In genomic region chr4:93469560-93469959, GRCh38 we compare ENCODE assay signal across 18 cellular contexts.
A peak's percentile ranks its signal among the peaks of the same experiment; 100 is the strongest.
DNase-seq lines count a peak whose midpoint lies in the region; ATAC-seq, FAIRE-seq and TF ChIP-seq lines count a peak whose summit lies in the region.
"Had no signal": no experiment of that assay in that cellular context is flagged by ENCODE, and none has a peak within 500 bp of the region (broad histone marks: within the 10 kb centered on the region; RNA-seq: fewer than 3 reads in every experiment).

No MANE protein-coding gene starts in this region.

- H3K4me1 ChIP-seq in mesendoderm (ENCODE audit: control insufficient read depth, low read depth, low read length) (no peaks in the 10 kb centered on the region), vagina (no peaks in the 10 kb centered on the region)
- H3K4me1 ChIP-seq: BLaER1 had no signal

- H3K9ac ChIP-seq in mesendoderm (ENCODE audit: low read length), result no peak overlapping the region
- H3K9ac ChIP-seq: BLaER1, KMS-11 had no signal

- H2AK5ac ChIP-seq in mesendoderm (ENCODE audit: low read length), result no peak overlapping the region

- H3K56ac ChIP-seq in mesendoderm (ENCODE audit: low read length), result no peak overlapping the region

- H3K23ac ChIP-seq in mesendoderm (ENCODE audit: low read length), result no peak overlapping the region

- no peaks in the 10 kb centered on the region for H3K27me3 ChIP-seq in mesendoderm (ENCODE audit: insufficient read depth, low read length, poor library complexity)
- H3K27me3 ChIP-seq in vagina, result no peaks in the 10 kb centered on the region
- H3K27me3 ChIP-seq: BLaER1 had no signal

- no peak overlapping the region for H3K27ac ChIP-seq in mesendoderm (ENCODE audit: low read depth, low read length)
- no peak overlapping the region for H3K27ac ChIP-seq in vagina
- H3K27ac ChIP-seq: BLaER1, KMS-11 had no signal

- no CpG with 5 or more reads among the region's 3 CpGs for WGBS in mesendoderm (ENCODE audit: extremely low coverage, insufficient coverage, low lambda C conversion rate)

- no peak overlapping the region for H2BK120ac ChIP-seq in mesendoderm (ENCODE audit: low read depth, low read length)

- DNase-seq in CMK (ENCODE audit: low read depth) (peak; percentile 26), NCI-H146 treated with DMSO at 0.1 percent for 48 hours (lab: John Stamatoyannopoulos, UW; ENCODE audit: unreplicated experiment) (peak; percentile 43), NCI-H748 treated with DMSO at 0.1 percent for 48 hours (lab: John Stamatoyannopoulos, UW) (peak; percentile 13), mesendoderm (peak; percentile 35), D721Med (ENCODE audit: insufficient read length, low spot score) (no peak), vagina (ENCODE audit: extremely low spot score in 2 of 2) (no peak), Right ventricle myocardium superior (no peak)
- DNase-seq: AML-193; Calu3; CD8-positive, alpha-beta memory T cell; DND-41; GDM1; HCEC 1CT; HFFc6 had no signal

- TF ChIP-seq CTCF in D721Med (IDR thresholded peaks at IDR 0.05; ENCODE audit: insufficient read depth, missing control alignments) (no peak), vagina (IDR thresholded peaks at IDR 0.05) (no peak)

- no peak overlapping the region for H2BK5ac ChIP-seq in mesendoderm (ENCODE audit: low read length)

- H3K79me2 ChIP-seq in mesendoderm (ENCODE audit: control insufficient read depth, insufficient read depth, low read length), result no peaks in the 10 kb centered on the region

- H3K79me1 ChIP-seq in mesendoderm (ENCODE audit: low read length), result no peaks in the 10 kb centered on the region

- no peaks in the 10 kb centered on the region for H3K36me3 ChIP-seq in mesendoderm (ENCODE audit: control insufficient read depth, insufficient read depth, low read length)
- H3K36me3 ChIP-seq in vagina, result no peaks in the 10 kb centered on the region
- H3K36me3 ChIP-seq: BLaER1 had no signal

- no peak overlapping the region for H4K8ac ChIP-seq in mesendoderm (ENCODE audit: low read depth, low read length)

- no peak overlapping the region for H3K4me3 ChIP-seq in mesendoderm (ENCODE audit: low read length)
- no peak overlapping the region for H3K4me3 ChIP-seq in vagina
- H3K4me3 ChIP-seq: BLaER1 had no signal

- H3K4me2 ChIP-seq in mesendoderm (ENCODE audit: low read length), result no peak overlapping the region
- H3K4me2 ChIP-seq: BLaER1, KMS-11 had no signal

- no peak for ATAC-seq in Right ventricle myocardium superior (ENCODE audit: poor library complexity)

- intact Hi-C loops in vagina (cut with DNase I), result no loop called here
- intact Hi-C loops in Right ventricle myocardium superior (cut with DNase I), result no loop called here

- FAIRE-seq in D721Med (lab: Jason Lieb, UNC), result no peak
- FAIRE-seq: GM12892, GM19239 had no signal

- no peaks in the 10 kb centered on the region for H3K9me3 ChIP-seq in vagina
- H3K9me3 ChIP-seq: BLaER1 had no signal

- no peak for TF ChIP-seq POLR2A in vagina (IDR thresholded peaks at IDR 0.05)

- no peak overlapping the region for H2BK15ac ChIP-seq in mesendoderm (replicated peaks; ENCODE audit: low read depth)

- no peak overlapping the region for H3K18ac ChIP-seq in mesendoderm (ENCODE audit: low read length)

- no peak overlapping the region for H4K5ac ChIP-seq in mesendoderm (ENCODE audit: low read length)

- H3K4ac ChIP-seq in mesendoderm (ENCODE audit: low read depth, low read length), result no peak overlapping the region

Comparison
In these comparisons a context has a peak if more than half of its experiments do, and no peak if none do; other contexts are left out.
1. DNase-seq: peak in CMK (single experiment), NCI-H146 treated with DMSO at 0.1 percent for 48 hours (single experiment), NCI-H748 treated with DMSO at 0.1 percent for 48 hours (single experiment) and mesendoderm (single experiment); none in D721Med (single experiment), vagina (0 of 2) and Right ventricle myocardium superior (single experiment).